ENCODE assay signal across 21 cellular contexts in the genomic region with DNA sequence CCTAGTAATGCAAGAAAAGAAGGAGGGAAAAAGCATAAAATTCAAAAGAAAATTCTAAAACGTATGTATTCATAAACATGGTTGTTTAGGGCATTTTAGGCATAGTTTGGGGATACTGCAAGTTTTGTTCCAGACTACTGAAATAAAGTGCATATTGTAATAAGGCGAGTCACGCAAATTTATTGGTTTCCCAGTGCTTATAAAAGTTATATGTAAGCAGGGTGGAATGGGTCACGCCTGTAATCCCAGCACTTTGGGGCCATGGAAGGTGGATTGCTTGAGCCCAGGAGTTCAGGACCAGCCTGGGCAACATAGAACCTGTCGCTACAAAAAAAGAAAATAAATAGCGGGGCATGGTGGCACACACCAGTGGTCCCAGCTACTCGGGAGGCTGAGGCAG.
"Had no signal": no experiment of that assay in that cellular context is flagged by ENCODE, and none has a peak within 500 bp of the region (broad histone marks: within the 10 kb centered on the region; RNA-seq: fewer than 3 reads in every experiment).

No MANE protein-coding gene starts in this region.

- H3K9ac ChIP-seq: SK-N-SH had no signal

- H3K27me3 ChIP-seq: MG63 had no signal

- DNase-seq: KBM-7, MG63, NCI-H1092, NCI-H1105 treated with DMSO at 0.1 percent for 48 hours, NCI-H1417 treated with DMSO at 0.1 percent for 48 hours, NCI-H146, NCI-H1694 treated with DMSO at 0.1 percent for 48 hours, NCI-H1930, NCI-H2081, NCI-H2107, NCI-H2227 treated with DMSO at 0.1 percent for 48 hours, NCI-H446, NCI-H510A, NCI-H524 treated with DMSO at 0.1 percent for 48 hours, NCI-H69, NCI-H774, SHP77, SK-N-SH, SW 1271 had no signal

- H3K4me3 ChIP-seq: MG63 had no signal

- H3K27ac ChIP-seq: RWPE1 had no signal

- H3K9me2 ChIP-seq: SK-N-SH had no signal

- H3K4me2 ChIP-seq: SK-N-SH had no signal

- ATAC-seq: Panc1 had no signal

- H3K9me3 ChIP-seq: MG63, SK-N-SH had no signal
